In the genomic region with DNA sequence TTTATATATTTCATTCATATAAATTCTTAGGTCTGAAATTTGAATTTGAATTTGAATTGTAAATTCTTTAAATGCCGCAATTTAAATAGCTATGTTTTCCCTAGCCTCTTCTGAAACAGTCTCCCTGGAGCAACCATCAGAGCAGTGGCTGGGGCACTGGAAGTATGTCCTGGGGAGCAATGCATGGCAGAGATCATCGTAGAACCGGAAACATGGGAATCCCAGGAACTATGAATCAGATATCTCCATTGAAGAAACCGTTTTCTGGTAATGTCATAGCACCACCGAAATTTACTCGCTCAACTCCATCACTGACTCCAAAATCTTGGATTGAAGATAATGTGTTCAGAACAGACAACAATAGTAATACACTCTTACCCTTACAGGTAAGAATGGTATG, we compare ENCODE assay signal across 1 cellular context.
TF ChIP-seq lines count a peak whose summit lies in the region.

No MANE protein-coding gene starts in this region.

TF ChIP-seq in K562, 482 proteins besides CTCF, POLR2A, EP300 and RAD21:
- TF ChIP-seq RUNX1 (IDR thresholded peaks at IDR 0.05; ENCODE audit: low read depth) (no peak), YBX1 (IDR thresholded peaks at IDR 0.05) (no peak), POLR3A (IDR thresholded peaks at IDR 0.05; ENCODE audit: borderline replicate concordance, extremely low read depth, insufficient read depth, insufficient read length) (no peak), BCL6 (CRISPR knock-in tag; IDR thresholded peaks at IDR 0.05) (no peak), GTF2E2 (tag; IDR thresholded peaks at IDR 0.05) (no peak), MIER1 (IDR thresholded peaks at IDR 0.05; ENCODE audit: low read depth) (no peak), FOXM1 (IDR thresholded peaks at IDR 0.05; ENCODE audit: low read depth) (no peak), FOXM1 (CRISPR knock-in tag; IDR thresholded peaks at IDR 0.05; ENCODE audit: low read depth) (no peak), SMARCA4 (IDR thresholded peaks at IDR 0.05) (no peak), RCOR1 (IDR thresholded peaks at IDR 0.05; ENCODE audit: borderline replicate concordance in 1 of 2, low read depth in 2 of 2, low read length in 2 of 2) (no peak), NCOA1 (IDR thresholded peaks at IDR 0.05; ENCODE audit: low read depth) (no peak), NFYB (IDR thresholded peaks at IDR 0.05; ENCODE audit: extremely low read depth, insufficient read length) (no peak), FOXK2 (conservative IDR thresholded peaks at IDR 0.05 in 1 of 2, IDR thresholded peaks at IDR 0.05 in 1 of 2; ENCODE audit: low read depth in 2 of 2) (no peak)
- TF ChIP-seq, protein P1, sequence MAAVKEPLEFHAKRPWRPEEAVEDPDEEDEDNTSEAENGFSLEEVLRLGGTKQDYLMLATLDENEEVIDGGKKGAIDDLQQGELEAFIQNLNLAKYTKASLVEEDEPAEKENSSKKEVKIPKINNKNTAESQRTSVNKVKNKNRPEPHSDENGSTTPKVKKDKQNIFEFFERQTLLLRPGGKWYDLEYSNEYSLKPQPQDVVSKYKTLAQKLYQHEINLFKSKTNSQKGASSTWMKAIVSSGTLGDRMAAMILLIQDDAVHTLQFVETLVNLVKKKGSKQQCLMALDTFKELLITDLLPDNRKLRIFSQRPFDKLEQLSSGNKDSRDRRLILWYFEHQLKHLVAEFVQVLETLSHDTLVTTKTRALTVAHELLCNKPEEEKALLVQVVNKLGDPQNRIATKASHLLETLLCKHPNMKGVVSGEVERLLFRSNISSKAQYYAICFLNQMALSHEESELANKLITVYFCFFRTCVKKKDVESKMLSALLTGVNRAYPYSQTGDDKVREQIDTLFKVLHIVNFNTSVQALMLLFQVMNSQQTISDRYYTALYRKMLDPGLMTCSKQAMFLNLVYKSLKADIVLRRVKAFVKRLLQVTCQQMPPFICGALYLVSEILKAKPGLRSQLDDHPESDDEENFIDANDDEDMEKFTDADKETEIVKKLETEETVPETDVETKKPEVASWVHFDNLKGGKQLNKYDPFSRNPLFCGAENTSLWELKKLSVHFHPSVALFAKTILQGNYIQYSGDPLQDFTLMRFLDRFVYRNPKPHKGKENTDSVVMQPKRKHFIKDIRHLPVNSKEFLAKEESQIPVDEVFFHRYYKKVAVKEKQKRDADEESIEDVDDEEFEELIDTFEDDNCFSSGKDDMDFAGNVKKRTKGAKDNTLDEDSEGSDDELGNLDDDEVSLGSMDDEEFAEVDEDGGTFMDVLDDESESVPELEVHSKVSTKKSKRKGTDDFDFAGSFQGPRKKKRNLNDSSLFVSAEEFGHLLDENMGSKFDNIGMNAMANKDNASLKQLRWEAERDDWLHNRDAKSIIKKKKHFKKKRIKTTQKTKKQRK (IDR thresholded peaks at IDR 0.05; ENCODE audit: borderline replicate concordance, low read depth, low read length) = no peak
- TF ChIP-seq, protein P2, sequence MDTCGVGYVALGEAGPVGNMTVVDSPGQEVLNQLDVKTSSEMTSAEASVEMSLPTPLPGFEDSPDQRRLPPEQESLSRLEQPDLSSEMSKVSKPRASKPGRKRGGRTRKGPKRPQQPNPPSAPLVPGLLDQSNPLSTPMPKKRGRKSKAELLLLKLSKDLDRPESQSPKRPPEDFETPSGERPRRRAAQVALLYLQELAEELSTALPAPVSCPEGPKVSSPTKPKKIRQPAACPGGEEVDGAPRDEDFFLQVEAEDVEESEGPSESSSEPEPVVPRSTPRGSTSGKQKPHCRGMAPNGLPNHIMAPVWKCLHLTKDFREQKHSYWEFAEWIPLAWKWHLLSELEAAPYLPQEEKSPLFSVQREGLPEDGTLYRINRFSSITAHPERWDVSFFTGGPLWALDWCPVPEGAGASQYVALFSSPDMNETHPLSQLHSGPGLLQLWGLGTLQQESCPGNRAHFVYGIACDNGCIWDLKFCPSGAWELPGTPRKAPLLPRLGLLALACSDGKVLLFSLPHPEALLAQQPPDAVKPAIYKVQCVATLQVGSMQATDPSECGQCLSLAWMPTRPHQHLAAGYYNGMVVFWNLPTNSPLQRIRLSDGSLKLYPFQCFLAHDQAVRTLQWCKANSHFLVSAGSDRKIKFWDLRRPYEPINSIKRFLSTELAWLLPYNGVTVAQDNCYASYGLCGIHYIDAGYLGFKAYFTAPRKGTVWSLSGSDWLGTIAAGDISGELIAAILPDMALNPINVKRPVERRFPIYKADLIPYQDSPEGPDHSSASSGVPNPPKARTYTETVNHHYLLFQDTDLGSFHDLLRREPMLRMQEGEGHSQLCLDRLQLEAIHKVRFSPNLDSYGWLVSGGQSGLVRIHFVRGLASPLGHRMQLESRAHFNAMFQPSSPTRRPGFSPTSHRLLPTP (IDR thresholded peaks at IDR 0.05; ENCODE audit: borderline replicate concordance, extremely low read depth, insufficient read length) = no peak
- TF ChIP-seq, protein P3, sequence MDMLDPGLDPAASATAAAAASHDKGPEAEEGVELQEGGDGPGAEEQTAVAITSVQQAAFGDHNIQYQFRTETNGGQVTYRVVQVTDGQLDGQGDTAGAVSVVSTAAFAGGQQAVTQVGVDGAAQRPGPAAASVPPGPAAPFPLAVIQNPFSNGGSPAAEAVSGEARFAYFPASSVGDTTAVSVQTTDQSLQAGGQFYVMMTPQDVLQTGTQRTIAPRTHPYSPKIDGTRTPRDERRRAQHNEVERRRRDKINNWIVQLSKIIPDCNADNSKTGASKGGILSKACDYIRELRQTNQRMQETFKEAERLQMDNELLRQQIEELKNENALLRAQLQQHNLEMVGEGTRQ (CRISPR knock-in tag; IDR thresholded peaks at IDR 0.05) = no peak
- TF ChIP-seq, protein P4, sequence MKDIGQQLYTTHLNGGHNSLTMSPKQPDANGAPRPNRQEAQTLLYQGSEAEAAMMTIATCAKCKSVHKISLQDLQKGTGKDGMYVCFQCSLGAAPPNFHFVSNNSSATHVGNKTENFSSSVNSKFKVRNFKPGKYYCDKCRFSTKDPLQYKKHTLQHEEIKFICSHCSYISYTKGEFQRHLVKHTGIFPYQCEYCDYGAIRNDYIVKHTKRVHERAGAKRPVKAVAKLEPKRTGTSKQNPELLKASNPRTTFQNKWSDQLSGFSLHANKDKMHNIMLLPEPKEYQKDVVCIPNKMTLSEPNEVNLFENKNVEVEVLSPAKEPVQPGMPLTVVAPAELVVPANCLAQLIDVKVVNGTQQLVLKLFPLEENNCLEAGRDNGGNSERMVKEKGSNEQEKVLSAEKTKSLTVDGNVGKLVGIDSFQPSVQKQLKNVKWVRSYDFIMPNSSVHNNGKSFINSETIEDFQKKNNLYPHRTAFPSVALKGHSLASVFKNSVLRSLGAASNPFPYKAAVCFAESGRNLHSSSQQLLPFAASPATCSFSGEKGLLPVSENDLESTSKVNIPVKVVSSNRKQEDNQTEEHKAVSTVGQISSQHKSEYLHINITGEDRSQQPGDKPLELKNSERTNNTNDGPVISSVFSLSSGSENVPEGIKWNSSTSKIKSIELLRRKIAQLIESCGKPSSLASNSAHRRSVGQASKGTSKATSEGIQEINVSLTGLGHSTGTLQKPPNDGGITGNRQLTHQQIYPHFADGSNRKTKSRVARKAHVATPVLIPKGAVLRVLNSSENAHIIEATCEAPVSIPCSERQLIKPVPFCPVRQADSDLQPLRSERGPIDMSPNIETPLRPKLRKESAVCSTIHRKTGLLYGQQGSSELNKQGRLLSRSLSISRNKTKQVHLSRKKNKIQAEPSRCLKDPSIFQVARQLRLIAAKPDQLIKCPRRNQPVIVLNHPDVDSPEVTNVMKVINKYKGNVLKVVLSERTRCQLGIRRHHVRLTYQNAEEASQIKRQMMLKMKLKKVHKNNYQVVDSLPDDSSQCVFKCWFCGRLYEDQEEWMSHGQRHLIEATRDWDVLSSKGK (CRISPR knock-in tag; IDR thresholded peaks at IDR 0.05) = no peak
- TF ChIP-seq, protein P5, sequence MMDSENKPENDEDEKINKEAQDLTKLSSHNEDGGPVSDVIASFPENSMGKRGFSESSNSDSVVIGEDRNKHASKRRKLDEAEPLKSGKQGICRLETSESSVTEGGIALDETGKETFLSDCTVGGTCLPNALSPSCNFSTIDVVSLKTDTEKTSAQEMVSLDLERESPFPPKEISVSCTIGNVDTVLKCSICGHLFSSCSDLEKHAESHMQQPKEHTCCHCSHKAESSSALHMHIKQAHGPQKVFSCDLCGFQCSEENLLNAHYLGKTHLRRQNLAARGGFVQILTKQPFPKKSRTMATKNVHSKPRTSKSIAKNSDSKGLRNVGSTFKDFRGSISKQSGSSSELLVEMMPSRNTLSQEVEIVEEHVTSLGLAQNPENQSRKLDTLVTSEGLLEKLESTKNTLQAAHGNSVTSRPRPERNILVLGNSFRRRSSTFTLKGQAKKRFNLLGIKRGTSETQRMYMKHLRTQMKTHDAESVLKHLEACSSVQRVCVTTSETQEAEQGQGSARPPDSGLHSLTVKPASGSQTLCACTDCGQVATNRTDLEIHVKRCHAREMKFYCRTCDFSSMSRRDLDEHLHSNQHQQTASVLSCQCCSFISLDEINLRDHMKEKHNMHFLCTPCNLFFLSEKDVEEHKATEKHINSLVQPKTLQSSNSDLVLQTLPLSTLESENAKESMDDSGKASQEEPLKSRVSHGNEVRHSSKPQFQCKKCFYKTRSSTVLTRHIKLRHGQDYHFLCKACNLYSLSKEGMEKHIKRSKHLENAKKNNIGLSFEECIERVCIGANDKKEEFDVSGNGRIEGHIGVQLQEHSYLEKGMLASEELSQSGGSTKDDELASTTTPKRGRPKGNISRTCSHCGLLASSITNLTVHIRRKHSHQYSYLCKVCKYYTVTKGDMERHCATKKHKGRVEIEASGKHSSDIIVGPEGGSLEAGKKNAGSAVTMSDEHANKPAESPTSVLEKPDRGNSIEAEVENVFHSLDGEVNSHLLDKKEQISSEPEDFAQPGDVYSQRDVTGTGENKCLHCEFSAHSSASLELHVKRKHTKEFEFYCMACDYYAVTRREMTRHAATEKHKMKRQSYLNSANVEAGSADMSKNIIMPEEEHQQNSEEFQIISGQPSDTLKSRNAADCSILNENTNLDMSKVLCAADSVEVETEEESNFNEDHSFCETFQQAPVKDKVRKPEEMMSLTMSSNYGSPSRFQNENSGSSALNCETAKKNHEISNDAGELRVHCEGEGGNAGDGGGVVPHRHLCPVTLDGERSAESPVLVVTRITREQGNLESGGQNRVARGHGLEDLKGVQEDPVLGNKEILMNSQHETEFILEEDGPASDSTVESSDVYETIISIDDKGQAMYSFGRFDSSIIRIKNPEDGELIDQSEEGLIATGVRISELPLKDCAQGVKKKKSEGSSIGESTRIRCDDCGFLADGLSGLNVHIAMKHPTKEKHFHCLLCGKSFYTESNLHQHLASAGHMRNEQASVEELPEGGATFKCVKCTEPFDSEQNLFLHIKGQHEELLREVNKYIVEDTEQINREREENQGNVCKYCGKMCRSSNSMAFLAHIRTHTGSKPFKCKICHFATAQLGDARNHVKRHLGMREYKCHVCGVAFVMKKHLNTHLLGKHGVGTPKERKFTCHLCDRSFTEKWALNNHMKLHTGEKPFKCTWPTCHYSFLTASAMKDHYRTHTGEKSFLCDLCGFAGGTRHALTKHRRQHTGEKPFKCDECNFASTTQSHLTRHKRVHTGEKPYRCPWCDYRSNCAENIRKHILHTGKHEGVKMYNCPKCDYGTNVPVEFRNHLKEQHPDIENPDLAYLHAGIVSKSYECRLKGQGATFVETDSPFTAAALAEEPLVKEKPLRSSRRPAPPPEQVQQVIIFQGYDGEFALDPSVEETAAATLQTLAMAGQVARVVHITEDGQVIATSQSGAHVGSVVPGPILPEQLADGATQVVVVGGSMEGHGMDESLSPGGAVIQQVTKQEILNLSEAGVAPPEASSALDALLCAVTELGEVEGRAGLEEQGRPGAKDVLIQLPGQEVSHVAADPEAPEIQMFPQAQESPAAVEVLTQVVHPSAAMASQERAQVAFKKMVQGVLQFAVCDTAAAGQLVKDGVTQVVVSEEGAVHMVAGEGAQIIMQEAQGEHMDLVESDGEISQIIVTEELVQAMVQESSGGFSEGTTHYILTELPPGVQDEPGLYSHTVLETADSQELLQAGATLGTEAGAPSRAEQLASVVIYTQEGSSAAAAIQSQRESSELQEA (IDR thresholded peaks at IDR 0.05; ENCODE audit: low read depth) = no peak
- TF ChIP-seq, protein P6, sequence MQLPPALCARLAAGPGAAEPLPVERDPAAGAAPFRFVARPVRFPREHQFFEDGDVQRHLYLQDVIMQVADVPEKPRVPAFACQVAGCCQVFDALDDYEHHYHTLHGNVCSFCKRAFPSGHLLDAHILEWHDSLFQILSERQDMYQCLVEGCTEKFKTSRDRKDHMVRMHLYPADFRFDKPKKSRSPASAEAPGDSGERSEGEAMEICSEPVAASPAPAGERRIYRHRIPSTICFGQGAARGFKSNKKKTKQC (CRISPR knock-in tag; IDR thresholded peaks at IDR 0.05) = no peak
- TF ChIP-seq, protein P7, sequence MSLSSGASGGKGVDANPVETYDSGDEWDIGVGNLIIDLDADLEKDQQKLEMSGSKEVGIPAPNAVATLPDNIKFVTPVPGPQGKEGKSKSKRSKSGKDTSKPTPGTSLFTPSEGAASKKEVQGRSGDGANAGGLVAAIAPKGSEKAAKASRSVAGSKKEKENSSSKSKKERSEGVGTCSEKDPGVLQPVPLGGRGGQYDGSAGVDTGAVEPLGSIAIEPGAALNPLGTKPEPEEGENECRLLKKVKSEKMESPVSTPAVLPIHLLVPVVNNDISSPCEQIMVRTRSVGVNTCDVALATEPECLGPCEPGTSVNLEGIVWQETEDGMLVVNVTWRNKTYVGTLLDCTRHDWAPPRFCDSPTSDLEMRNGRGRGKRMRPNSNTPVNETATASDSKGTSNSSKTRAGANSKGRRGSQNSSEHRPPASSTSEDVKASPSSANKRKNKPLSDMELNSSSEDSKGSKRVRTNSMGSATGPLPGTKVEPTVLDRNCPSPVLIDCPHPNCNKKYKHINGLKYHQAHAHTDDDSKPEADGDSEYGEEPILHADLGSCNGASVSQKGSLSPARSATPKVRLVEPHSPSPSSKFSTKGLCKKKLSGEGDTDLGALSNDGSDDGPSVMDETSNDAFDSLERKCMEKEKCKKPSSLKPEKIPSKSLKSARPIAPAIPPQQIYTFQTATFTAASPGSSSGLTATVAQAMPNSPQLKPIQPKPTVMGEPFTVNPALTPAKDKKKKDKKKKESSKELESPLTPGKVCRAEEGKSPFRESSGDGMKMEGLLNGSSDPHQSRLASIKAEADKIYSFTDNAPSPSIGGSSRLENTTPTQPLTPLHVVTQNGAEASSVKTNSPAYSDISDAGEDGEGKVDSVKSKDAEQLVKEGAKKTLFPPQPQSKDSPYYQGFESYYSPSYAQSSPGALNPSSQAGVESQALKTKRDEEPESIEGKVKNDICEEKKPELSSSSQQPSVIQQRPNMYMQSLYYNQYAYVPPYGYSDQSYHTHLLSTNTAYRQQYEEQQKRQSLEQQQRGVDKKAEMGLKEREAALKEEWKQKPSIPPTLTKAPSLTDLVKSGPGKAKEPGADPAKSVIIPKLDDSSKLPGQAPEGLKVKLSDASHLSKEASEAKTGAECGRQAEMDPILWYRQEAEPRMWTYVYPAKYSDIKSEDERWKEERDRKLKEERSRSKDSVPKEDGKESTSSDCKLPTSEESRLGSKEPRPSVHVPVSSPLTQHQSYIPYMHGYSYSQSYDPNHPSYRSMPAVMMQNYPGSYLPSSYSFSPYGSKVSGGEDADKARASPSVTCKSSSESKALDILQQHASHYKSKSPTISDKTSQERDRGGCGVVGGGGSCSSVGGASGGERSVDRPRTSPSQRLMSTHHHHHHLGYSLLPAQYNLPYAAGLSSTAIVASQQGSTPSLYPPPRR (CRISPR knock-in tag; IDR thresholded peaks at IDR 0.05; ENCODE audit: borderline replicate concordance) = no peak
